In genomic region chr18:35040638-35040987, GRCh38 we compare ENCODE assay signal across 8 cellular contexts. TPM values are rescaled to one million over a fixed set of nuclear protein-coding genes. Genes with fewer than 3 reads are reported as not detected.
DNase-seq lines count a peak whose midpoint lies in the region; ATAC-seq and TF ChIP-seq lines count a peak whose summit lies in the region.

No MANE protein-coding gene starts in this region.

- H3K4me1 ChIP-seq in GM23338 (ENCODE audit: insufficient read depth): peaks cover 32% of the 10 kb centered on the region

- peak overlapping the region; percentile 83 for H3K27ac ChIP-seq in GM23338 (ENCODE audit: low read depth)

- TF ChIP-seq CTCF in GM23338 (conservative IDR thresholded peaks at IDR 0.05; ENCODE audit: low read depth in 2 of 2): no peak
- TF ChIP-seq CTCF in foreskin fibroblast (IDR thresholded peaks at IDR 0.05; ENCODE audit: low read depth, low read length): no peak

- H3K4me2 ChIP-seq in GM23338: peak overlapping the region; percentile 93

- H3K9me2 ChIP-seq in GM23338 (ENCODE audit: insufficient read depth): peaks cover 2% of the 10 kb centered on the region; the same call in 1 of the 2 replicates

- H4K20me1 ChIP-seq in GM23338 (replicated peaks; ENCODE audit: insufficient read depth): no peaks in the 10 kb centered on the region

- H3K4me1 Mint-ChIP-seq in GM23338 (peaks cover 43% of the 10 kb centered on the region), T-cell (peaks cover 55 to 72% (median 59%) of the 10 kb centered on the region in 3 donors)

- H3K9me3 Mint-ChIP-seq in GM23338 (no peaks in the 10 kb centered on the region), T-cell (no peaks in the 10 kb centered on the region)

- no peaks in the 10 kb centered on the region for H3K27me3 ChIP-seq in GM23338 (ENCODE audit: insufficient read depth)

- no peak for ATAC-seq in GM23338
- ATAC-seq in T-cell (replicated peaks in 1 of 4): no peak

- CTCF ChIA-PET in T-cell (lab: Charles Lee): interaction anchor here (0.5 to 7.5 kb wide), 14 partner anchors 10 to 346 kb away, joined by 3 to 152 read pairs (median 3); no protein-coding TSS in a partner anchor

- DNase-seq in GM23338 (ENCODE audit: low spot score): no peak
- no peak for DNase-seq in T-cell
- DNase-seq in foreskin fibroblast: no peak
- no peak for DNase-seq in skeletal muscle cell (ENCODE audit: low read depth)
- no peak for DNase-seq in superior temporal gyrus (ENCODE audit: extremely low spot score)
- DNase-seq in NCI-H146 treated with DMSO at 0.1 percent for 48 hours (lab: John Stamatoyannopoulos, UW; ENCODE audit: unreplicated experiment): no peak
- DNase-seq in HT-29 (ENCODE audit: low spot score): no peak
- DNase-seq in NCI-H446 (lab: John Stamatoyannopoulos, UW): no peak

- peaks cover 37% of the 10 kb centered on the region for H3K79me2 ChIP-seq in GM23338 (replicated peaks; ENCODE audit: insufficient read depth)

- peak overlapping the region; percentile 96 for H3K4me3 Mint-ChIP-seq in GM23338
- H3K4me3 Mint-ChIP-seq in T-cell: peak overlapping the region; percentile 89 to 98 (median 90)

- H3K27ac Mint-ChIP-seq in GM23338 (peak overlapping the region; percentile 89), T-cell (peak overlapping the region; percentile 96 to 98)

- no peaks in the 10 kb centered on the region for H3K36me3 Mint-ChIP-seq in GM23338 (ENCODE audit: low read depth)
- H3K36me3 Mint-ChIP-seq in T-cell: no peaks in the 10 kb centered on the region

- peak overlapping the region; percentile 56; the same call in 1 of the 2 replicates for H2AFZ ChIP-seq in GM23338

- POLR2A ChIA-PET in T-cell (lab: Charles Lee): interaction anchor here (0.9 to 4.9 kb wide), 12 partner anchors 10 to 453 kb away, joined by 3 to 161 read pairs (median 6); partner anchors contain the start of genes ZNF24 (in 1 of the 2) and ZNF397 (in 1 of the 2)

- H3K27me3 Mint-ChIP-seq in GM23338 (ENCODE audit: insufficient read depth, low read depth, poor library complexity): peaks cover 7% of the 10 kb centered on the region
- H3K27me3 Mint-ChIP-seq in T-cell: no peaks in the 10 kb centered on the region

- no peaks in the 10 kb centered on the region for H3K36me3 ChIP-seq in GM23338 (ENCODE audit: insufficient read depth)

- H3F3A ChIP-seq in GM23338 (replicated peaks; ENCODE audit: low read depth): no peaks in the 10 kb centered on the region

- peak overlapping the region; percentile 85 for H3K4me3 ChIP-seq in GM23338
- H3K4me3 ChIP-seq in foreskin fibroblast (ENCODE audit: low read depth in 1 of 2, low read length in 2 of 2): peak overlapping the region; percentile 93 to 94
- H3K4me3 ChIP-seq in skeletal muscle cell (ENCODE audit: low read depth, low read length): peak overlapping the region; percentile 89

TF ChIP-seq in GM23338, 12 proteins besides CTCF, POLR2A, EP300 and RAD21 (continues in another document):
- TF ChIP-seq CREB1 (CRISPR knock-in tag; IDR thresholded peaks at IDR 0.05; ENCODE audit: low read depth) (no peak), STAT1 (IDR thresholded peaks at IDR 0.05; ENCODE audit: unreplicated experiment) (no peak), JUNB (IDR thresholded peaks at IDR 0.05; ENCODE audit: unreplicated experiment) (no peak), ZNF462 (CRISPR knock-in tag; IDR thresholded peaks at IDR 0.05) (no peak), EZH2phosphoT487 (IDR thresholded peaks at IDR 0.05; ENCODE audit: unreplicated experiment) (no peak), ZNF331 (CRISPR knock-in tag; IDR thresholded peaks at IDR 0.05; ENCODE audit: low read depth) (no peak), ETS1 (IDR thresholded peaks at IDR 0.05) (no peak)

RNA-seq across cellular contexts. Expression of gene MAPRE2, which starts 0.6 kb away (rescaled TPM):
- total RNA-seq in GM23338 (2014; rRNA removed; shearing (Covaris generic)): 33.9 and 40.4 TPM in 2 replicates
- polyA plus RNA-seq in GM23338 (2016; fragmentation: Nextera tagmentation; extraction: Ambion mirVana): 17.8 and 19.0 TPM in 2 replicates
- 10 to 100 TPM; 45.6 to 96.7 (median 53.9) TPM for total RNA-seq in T-cell
- total RNA-seq in HT-29 (2014; rRNA removed; shearing (Covaris generic)): 2.8 TPM in 2 replicates
